9 cellular contexts compared by ENCODE assay signal in the genomic region with DNA sequence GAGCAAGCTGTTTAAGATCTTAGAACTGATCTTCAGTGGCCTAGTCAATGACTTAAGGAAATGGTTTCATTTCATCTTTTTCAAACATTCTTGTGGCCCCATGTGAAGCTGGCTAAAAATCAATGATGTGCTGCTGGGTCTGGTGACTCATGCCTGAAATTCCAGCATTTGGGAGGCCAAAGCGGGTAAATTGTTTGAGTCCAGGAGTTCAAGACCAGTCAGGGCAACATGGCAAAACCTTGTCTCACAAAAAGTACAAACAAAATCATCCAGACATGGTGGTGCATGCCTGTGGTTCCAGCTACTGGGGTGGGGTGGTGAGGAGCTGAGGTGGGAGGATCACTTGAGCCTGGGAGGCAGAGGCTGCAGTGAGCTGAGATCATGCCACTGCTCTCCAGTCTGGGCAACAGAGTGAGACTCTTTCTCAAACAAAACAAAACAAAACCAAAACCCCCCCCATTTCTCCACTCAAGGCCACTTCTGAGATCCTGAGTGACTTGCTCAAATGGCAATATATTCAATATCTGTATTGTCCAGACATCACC. TPM values are rescaled to one million over a fixed set of nuclear protein-coding genes. Genes with fewer than 3 reads are reported as not detected.
DNase-seq lines count a peak whose midpoint lies in the region; ATAC-seq, FAIRE-seq and TF ChIP-seq lines count a peak whose summit lies in the region.
"Had no signal": no experiment of that assay in that cellular context is flagged by ENCODE, and none has a peak within 500 bp of the region (broad histone marks: within the 10 kb centered on the region; RNA-seq: fewer than 3 reads in every experiment).

No MANE protein-coding gene starts in this region.

- no peak overlapping the region for H3K4me3 ChIP-seq in astrocyte (ENCODE audit: insufficient read depth, low read depth, low read length)
- H3K4me3 ChIP-seq in HepG2 (replicated peaks in 1 of 3; ENCODE audit: insufficient read depth in 1 of 3, low read depth in 2 of 3, low read length in 3 of 3) = no peak overlapping the region
- H3K4me3 ChIP-seq in tibial nerve = no peak overlapping the region

- intact Hi-C loops in HepG2 (cut with micrococcal nuclease; ENCODE audit: unreplicated experiment) = no loop called here

- no peaks in the 10 kb centered on the region for H3K9me3 ChIP-seq in astrocyte (ENCODE audit: insufficient read depth, low read depth, low read length)
- H3K9me3 ChIP-seq in HepG2 (ENCODE audit: low read length) = no peaks in the 10 kb centered on the region
- no peaks in the 10 kb centered on the region for H3K9me3 ChIP-seq in tibial nerve

- H3K27me3 ChIP-seq in astrocyte (ENCODE audit: insufficient read depth, low read length) (no peaks in the 10 kb centered on the region), HepG2 (ENCODE audit: control insufficient read depth in 1 of 2, insufficient read depth in 2 of 2, low read length in 2 of 2) (no peaks in the 10 kb centered on the region; a peak in 1 of 5 replicates), tibial nerve (no peaks in the 10 kb centered on the region)

- peak in 1 of 2 experiments; percentile 72; a peak in 1 of 4 replicates for TF ChIP-seq EP300 in HepG2 (IDR thresholded peaks at IDR 0.05; ENCODE audit: low read depth in 2 of 2, low read length in 2 of 2)
- no peak for TF ChIP-seq EP300 in HepG2 (CRISPR knock-in tag; IDR thresholded peaks at IDR 0.05; ENCODE audit: borderline replicate concordance)
- peak in 1 of 2 donors; percentile 25 for TF ChIP-seq EP300 in tibial nerve (IDR thresholded peaks at IDR 0.05)

- TF ChIP-seq POLR2A in HepG2 (IDR thresholded peaks at IDR 0.05; ENCODE audit: insufficient read depth in 1 of 2, low read depth in 2 of 2, low read length in 2 of 2) (no peak), tibial nerve (IDR thresholded peaks at IDR 0.05) (no peak)

- H3K9me3 Mint-ChIP-seq in astrocyte (ENCODE audit: unreplicated experiment) = no peaks in the 10 kb centered on the region
- H3K9me3 Mint-ChIP-seq: central memory CD8-positive, alpha-beta T cell had no signal

- no peak for TF ChIP-seq CTCF in astrocyte (IDR thresholded peaks at IDR 0.05; ENCODE audit: insufficient read depth, low read depth, low read length)
- TF ChIP-seq CTCF in HepG2 (CRISPR knock-in tag; IDR thresholded peaks at IDR 0.05) = no peak
- TF ChIP-seq CTCF in tibial nerve (IDR thresholded peaks at IDR 0.05) = no peak

- H3K36me3 ChIP-seq in astrocyte (ENCODE audit: insufficient read depth, low read length) (no peaks in the 10 kb centered on the region), HepG2 (replicated peaks in 1 of 2; ENCODE audit: control insufficient read depth in 1 of 2, insufficient read depth in 2 of 2, low read length in 2 of 2) (no peaks in the 10 kb centered on the region), tibial nerve (no peaks in the 10 kb centered on the region)

- no peaks in the 10 kb centered on the region for H3K27me3 Mint-ChIP-seq in astrocyte (ENCODE audit: low read depth, unreplicated experiment)

- peaks cover 3% of the 10 kb centered on the region for H3K36me3 Mint-ChIP-seq in astrocyte (ENCODE audit: low read depth, unreplicated experiment)

- H3K4me2 ChIP-seq in astrocyte (ENCODE audit: low read length) = peak overlapping the region; percentile 83
- H3K4me2 ChIP-seq in HepG2 (ENCODE audit: low read depth, low read length) = peak overlapping the region; percentile 57

- FAIRE-seq in HTR-8/SVneo (lab: Jason Lieb, UNC) (peak; percentile 97), astrocyte (lab: Jason Lieb, UNC) (peak; percentile 92), HepG2 (lab: Jason Lieb, UNC) (peak; percentile 91)

- H3K4me1 ChIP-seq in astrocyte (ENCODE audit: insufficient read depth, low read length) = peaks cover 61% of the 10 kb centered on the region
- H3K4me1 ChIP-seq in HepG2 (ENCODE audit: insufficient read depth, low read length) = peaks cover 49% of the 10 kb centered on the region
- H3K4me1 ChIP-seq in tibial nerve = peaks cover 0 to 65% (median 45%) of the 10 kb centered on the region in 4 donors

- peak overlapping the region; percentile 55 for H3K4me3 Mint-ChIP-seq in astrocyte (ENCODE audit: unreplicated experiment)
- H3K4me3 Mint-ChIP-seq: central memory CD8-positive, alpha-beta T cell had no signal

- peak overlapping the region; percentile 99 for H3K27ac ChIP-seq in astrocyte (ENCODE audit: low read depth, low read length)
- no peak overlapping the region for H3K27ac ChIP-seq in HepG2 (ENCODE audit: extremely low read length, insufficient read depth, low read length)
- peak overlapping the region; percentile 1 to 84 (median 67) for H3K27ac ChIP-seq in tibial nerve

- ATAC-seq in HepG2 = peak; percentile 35
- ATAC-seq in HG02970 (IDR thresholded peaks at IDR 0.05; ENCODE audit: low FRiP score, unreplicated experiment) = no peak

- WGBS in HepG2 (ENCODE audit: low lambda C conversion rate) = 0% methylated on average over 1 of the region's 1 CpG
- 21 to 47% methylated on average over 1 of the region's 1 CpG for WGBS in tibial nerve, 2 donors

- no peak for TF ChIP-seq RAD21 in HepG2 (CRISPR knock-in tag; IDR thresholded peaks at IDR 0.05)

- peaks cover 71% of the 10 kb centered on the region for H3K4me1 Mint-ChIP-seq in astrocyte (ENCODE audit: low read depth, unreplicated experiment)
- H3K4me1 Mint-ChIP-seq: central memory CD8-positive, alpha-beta T cell had no signal

- no TSS peak for BruUV-seq in HepG2 (replicated peaks; lab: Mats Ljungman, UMichigan)

- H3K79me2 ChIP-seq in astrocyte (ENCODE audit: insufficient read depth, low read length) (peaks cover 10% of the 10 kb centered on the region), HepG2 (ENCODE audit: insufficient read depth, low read length) (no peaks in the 10 kb centered on the region)

- peak overlapping the region; percentile 90 for H3K9ac ChIP-seq in astrocyte (ENCODE audit: low read length)
- no peak overlapping the region for H3K9ac ChIP-seq in HepG2 (ENCODE audit: insufficient read depth, low read depth, low read length)

- POLR2A ChIA-PET in HepG2 (lab: Yijun Ruan, JAX) = interaction anchor here (1.3 kb wide), 1 partner anchor 9 kb away, joined by 3 read pairs; no protein-coding TSS in a partner anchor

- H3K27ac Mint-ChIP-seq in astrocyte (ENCODE audit: unreplicated experiment) = peak overlapping the region; percentile 100

- DNase-seq in HTR-8/SVneo (ENCODE audit: insufficient read length, low spot score) = no peak
- DNase-seq in astrocyte (ENCODE audit: low read depth) = peak; percentile 97
- peak; percentile 87 for DNase-seq in HepG2 (ENCODE audit: low spot score)
- no peak for DNase-seq in tibial nerve (ENCODE audit: low spot score in 2 of 2)
- DNase-seq in activated CD4-positive, alpha-beta T cell treated with anti-CD3 and anti-CD28 coated beads for 1 hour = no peak
- DNase-seq in GM19240 (ENCODE audit: insufficient read length, low spot score) = no peak

- CTCF ChIA-PET in HepG2 (lab: Yijun Ruan, JAX; ENCODE audit: low intra/inter-chr PET ratio, low total read pairs) = interaction anchor here (1.2 kb wide), 1 partner anchor 18 kb away, joined by 3 read pairs; no protein-coding TSS in a partner anchor

- in situ Hi-C loops in HepG2 (cut with HindIII; ENCODE audit: extremely low pct_ligation_motif_present, low pct_unique_long_range_greater_than_20kb) = no loop called here

- H2AFZ ChIP-seq in astrocyte (ENCODE audit: low read depth, low read length) = no peak overlapping the region
- H2AFZ ChIP-seq in HepG2 (ENCODE audit: low read length) = no peak overlapping the region

- H4K20me1 ChIP-seq in astrocyte (ENCODE audit: insufficient read depth, low read length) = no peaks in the 10 kb centered on the region
- H4K20me1 ChIP-seq in HepG2 (ENCODE audit: insufficient read depth, low read length) = no peaks in the 10 kb centered on the region

RNA-seq across cellular contexts. Expression of a gene that starts 17.4 kb away (rescaled TPM):
- total RNA-seq in astrocyte (12,796 and 18,656 TPM in 2 replicates), HepG2 (2016; rRNA removed; fragmentation: Illumina TruSeq; extraction: Trizol) (0.17 TPM in 1 of 2 replicates, not detected in the other), tibial nerve (100 to 1,000 TPM in 1 of 4 donors, 10 to 100 TPM in 3; 31.5 to 185 (median 73.0) TPM)
- not detected in 2 replicates for total RNA-seq in HepG2 (2016; cell fraction: cytosol; rRNA removed; fragmentation: Illumina TruSeq; extraction: Trizol; ENCODE audit: low read depth)
- 0.03 and 0.06 TPM in 2 replicates for total RNA-seq in HepG2 (2016; cell fraction: insoluble cytoplasmic fraction; rRNA removed; fragmentation: Illumina TruSeq; extraction: Trizol)
- total RNA-seq in HepG2 (2016; cell fraction: membrane; rRNA removed; fragmentation: Illumina TruSeq; extraction: Trizol) = 0.09 and 0.24 TPM in 2 replicates
- total RNA-seq in HepG2 (2016; cell fraction: nucleus; rRNA removed; fragmentation: Illumina TruSeq; extraction: Trizol) = 0.68 and 0.72 TPM in 2 replicates
- 0.05 and 0.14 TPM in 2 replicates for polyA plus RNA-seq in HepG2 (2011; rRNA removed)
- polyA plus RNA-seq in HepG2 (2011; cell fraction: cytosol; rRNA removed) = 0.01 TPM in 1 of 2 replicates, not detected in the other
- polyA plus RNA-seq in HepG2 (2011; cell fraction: nucleus; rRNA removed) = 1.7 and 2.5 TPM in 2 replicates
- 0.19 TPM in 2 replicates for polyA plus RNA-seq in HepG2 (2012)
- polyA plus RNA-seq in HepG2 (2016; cell fraction: cytosol; fragmentation: Illumina TruSeq; extraction: Trizol; ENCODE audit: low read depth) = 0.03 TPM in 1 of 2 replicates, not detected in the other
- 0.07 TPM in 1 of 2 replicates, not detected in the other for polyA plus RNA-seq in HepG2 (2016; cell fraction: insoluble cytoplasmic fraction; fragmentation: Illumina TruSeq; extraction: Trizol; ENCODE audit: low read depth)
- not detected in 2 replicates for polyA plus RNA-seq in HepG2 (2016; cell fraction: membrane; fragmentation: Illumina TruSeq; extraction: Trizol; ENCODE audit: low read depth)
- 1.00 and 2.8 TPM in 2 replicates for polyA plus RNA-seq in HepG2 (2016; cell fraction: nucleus; fragmentation: Illumina TruSeq; extraction: Trizol; ENCODE audit: insufficient read depth, low read depth)
- 35.8 TPM in 1 of 2 replicates, not detected in the other for polyA minus RNA-seq in HepG2 (2011; rRNA and poly(A)+ RNA removed; ENCODE audit: low replicate concordance)
- 0.70 and 0.79 TPM in 2 replicates for polyA minus RNA-seq in HepG2 (2011; cell fraction: cytosol; rRNA and poly(A)+ RNA removed)
- 0.52 and 1.2 TPM in 2 replicates for polyA minus RNA-seq in HepG2 (2011; cell fraction: nucleus; rRNA and poly(A)+ RNA removed)

RNA-seq across cellular contexts. Expression of a gene that starts 53.0 kb away (rescaled TPM):
- 0.32 TPM in 1 of 2 replicates, not detected in the other for total RNA-seq in astrocyte
- total RNA-seq in HepG2 (2016; rRNA removed; fragmentation: Illumina TruSeq; extraction: Trizol) = not detected in 2 replicates
- total RNA-seq in HepG2 (2016; cell fraction: cytosol; rRNA removed; fragmentation: Illumina TruSeq; extraction: Trizol; ENCODE audit: low read depth) = not detected in 2 replicates
- not detected in 2 replicates for total RNA-seq in HepG2 (2016; cell fraction: insoluble cytoplasmic fraction; rRNA removed; fragmentation: Illumina TruSeq; extraction: Trizol)
- total RNA-seq in HepG2 (2016; cell fraction: membrane; rRNA removed; fragmentation: Illumina TruSeq; extraction: Trizol) = not detected in 2 replicates
- total RNA-seq in HepG2 (2016; cell fraction: nucleus; rRNA removed; fragmentation: Illumina TruSeq; extraction: Trizol) = not detected in 2 replicates
- polyA plus RNA-seq in HepG2 (2011; rRNA removed) = not detected in 2 replicates
- not detected in 2 replicates for polyA plus RNA-seq in HepG2 (2011; cell fraction: cytosol; rRNA removed)
- 0.42 TPM in 1 of 2 replicates, not detected in the other for polyA plus RNA-seq in HepG2 (2011; cell fraction: nucleus; rRNA removed)
- not detected in 2 replicates for polyA plus RNA-seq in HepG2 (2012)
- not detected in 2 replicates for polyA plus RNA-seq in HepG2 (2016; cell fraction: cytosol; fragmentation: Illumina TruSeq; extraction: Trizol; ENCODE audit: low read depth)
- not detected in 2 replicates for polyA plus RNA-seq in HepG2 (2016; cell fraction: insoluble cytoplasmic fraction; fragmentation: Illumina TruSeq; extraction: Trizol; ENCODE audit: low read depth)
- polyA plus RNA-seq in HepG2 (2016; cell fraction: membrane; fragmentation: Illumina TruSeq; extraction: Trizol; ENCODE audit: low read depth) = not detected in 2 replicates
- not detected in 2 replicates for polyA plus RNA-seq in HepG2 (2016; cell fraction: nucleus; fragmentation: Illumina TruSeq; extraction: Trizol; ENCODE audit: insufficient read depth, low read depth)
- polyA minus RNA-seq in HepG2 (2011; rRNA and poly(A)+ RNA removed; ENCODE audit: low replicate concordance) = 0.19 TPM in 1 of 2 replicates, not detected in the other
- not detected in 2 replicates for polyA minus RNA-seq in HepG2 (2011; cell fraction: cytosol; rRNA and poly(A)+ RNA removed)
- not detected in 2 replicates for polyA minus RNA-seq in HepG2 (2011; cell fraction: nucleus; rRNA and poly(A)+ RNA removed)
- total RNA-seq in tibial nerve = 1 to 10 TPM; 1.8 to 7.8 (median 4.9) TPM

RNA-seq across cellular contexts. Expression of a gene that starts 55.4 kb away (rescaled TPM):
- total RNA-seq in astrocyte (18.3 and 28.2 TPM in 2 replicates), HepG2 (2016; rRNA removed; fragmentation: Illumina TruSeq; extraction: Trizol) (not detected in 2 replicates), tibial nerve (under 1 TPM in 2 of 4 donors, not detected in 2; 0.44 to 0.59 TPM)
- not detected in 2 replicates for total RNA-seq in HepG2 (2016; cell fraction: cytosol; rRNA removed; fragmentation: Illumina TruSeq; extraction: Trizol; ENCODE audit: low read depth)
- total RNA-seq in HepG2 (2016; cell fraction: insoluble cytoplasmic fraction; rRNA removed; fragmentation: Illumina TruSeq; extraction: Trizol) = not detected in 2 replicates
- 0.14 TPM in 1 of 2 replicates, not detected in the other for total RNA-seq in HepG2 (2016; cell fraction: membrane; rRNA removed; fragmentation: Illumina TruSeq; extraction: Trizol)
- not detected in 2 replicates for total RNA-seq in HepG2 (2016; cell fraction: nucleus; rRNA removed; fragmentation: Illumina TruSeq; extraction: Trizol)
- polyA plus RNA-seq in HepG2 (2011; rRNA removed) = 0.07 and 0.10 TPM in 2 replicates
- polyA plus RNA-seq in HepG2 (2011; cell fraction: cytosol; rRNA removed) = 0.25 and 0.47 TPM in 2 replicates
- 0.07 and 0.08 TPM in 2 replicates for polyA plus RNA-seq in HepG2 (2011; cell fraction: nucleus; rRNA removed)
- polyA plus RNA-seq in HepG2 (2012) = 0.11 and 0.31 TPM in 2 replicates
- 0.05 and 0.06 TPM in 2 replicates for polyA plus RNA-seq in HepG2 (2016; cell fraction: cytosol; fragmentation: Illumina TruSeq; extraction: Trizol; ENCODE audit: low read depth)
- not detected in 2 replicates for polyA plus RNA-seq in HepG2 (2016; cell fraction: insoluble cytoplasmic fraction; fragmentation: Illumina TruSeq; extraction: Trizol; ENCODE audit: low read depth)
- 0.23 TPM in 1 of 2 replicates, not detected in the other for polyA plus RNA-seq in HepG2 (2016; cell fraction: membrane; fragmentation: Illumina TruSeq; extraction: Trizol; ENCODE audit: low read depth)
- not detected in 2 replicates for polyA plus RNA-seq in HepG2 (2016; cell fraction: nucleus; fragmentation: Illumina TruSeq; extraction: Trizol; ENCODE audit: insufficient read depth, low read depth)
- 0.32 and 15.1 TPM in 2 replicates for polyA minus RNA-seq in HepG2 (2011; rRNA and poly(A)+ RNA removed; ENCODE audit: low replicate concordance)
- not detected in 2 replicates for polyA minus RNA-seq in HepG2 (2011; cell fraction: cytosol; rRNA and poly(A)+ RNA removed)
- polyA minus RNA-seq in HepG2 (2011; cell fraction: nucleus; rRNA and poly(A)+ RNA removed) = not detected in 2 replicates
- polyA plus RNA-seq: neural cell had no signal

Comparison
In these comparisons a context has a peak if more than half of its experiments do, and no peak if none do; other contexts are left out.
1. DNase-seq: peak in astrocyte (single experiment) and HepG2 (single experiment); none in HTR-8/SVneo (single experiment), tibial nerve (0 of 2), activated CD4-positive, alpha-beta T cell treated with anti-CD3 and anti-CD28 coated beads for 1 hour (single experiment) and GM19240 (single experiment).
2. RNA of a gene that starts 17.4 kb away (total RNA-seq): 12,796 to 18,656 TPM in astrocyte; 31.5 to 185 TPM in tibial nerve and 0.03 to 0.72 TPM in HepG2; every median in the first group is over 10 times any median in the second.
3. RNA of a gene that starts 55.4 kb away (total RNA-seq): 18.3 to 28.2 TPM in astrocyte; 0.44 to 0.59 TPM in tibial nerve and 0.14 TPM in HepG2; every median in the first group is over 10 times any median in the second.